In the genomic region with DNA sequence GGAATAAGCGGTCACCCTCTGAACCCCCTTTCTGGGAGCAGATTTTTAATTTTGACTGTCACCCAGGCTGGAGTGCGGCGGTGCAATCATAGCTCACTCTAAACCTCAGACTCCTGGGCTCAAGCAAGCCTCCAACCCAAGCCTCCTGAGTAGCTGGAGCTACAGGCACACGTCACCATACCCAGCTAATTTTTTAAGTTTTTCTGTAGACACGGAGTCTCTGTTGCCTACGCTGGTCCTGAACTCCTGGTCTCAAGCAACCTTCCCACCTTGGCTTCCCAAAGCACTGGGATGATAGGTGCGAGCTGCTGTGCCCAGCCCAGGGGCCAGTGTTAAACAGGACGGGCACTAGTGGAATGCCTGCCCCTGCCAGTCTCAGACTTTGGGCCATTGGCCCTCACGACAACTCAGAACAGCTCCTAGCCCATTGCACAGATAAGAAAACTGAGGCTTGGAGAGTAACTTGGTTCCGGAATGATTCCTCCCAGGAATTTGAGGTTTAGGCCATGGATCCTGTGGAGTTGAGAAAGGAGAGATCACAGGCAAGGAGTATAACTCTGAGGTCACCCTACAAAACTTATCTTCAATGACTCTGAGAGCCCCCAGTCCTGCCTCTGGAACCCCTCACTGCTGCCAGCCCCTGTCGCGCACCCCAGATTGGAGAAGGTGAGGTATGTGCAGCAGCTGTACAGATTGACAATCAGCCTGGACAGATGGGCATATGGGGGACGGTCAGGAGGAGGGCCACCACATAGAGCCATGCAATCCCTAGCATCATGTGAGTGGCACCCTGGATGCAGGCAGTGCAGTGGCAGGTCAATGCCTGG, we compare ENCODE assay signal across 19 cellular contexts.
DNase-seq lines count a peak whose midpoint lies in the region; ATAC-seq and TF ChIP-seq lines count a peak whose summit lies in the region.
"Had no signal": no experiment of that assay in that cellular context is flagged by ENCODE, and none has a peak within 500 bp of the region (broad histone marks: within the 10 kb centered on the region; RNA-seq: fewer than 3 reads in every experiment).

No MANE protein-coding gene starts in this region.

- DNase-seq in left cardiac atrium, result peak; percentile 4
- no peak for DNase-seq in right cardiac atrium
- peak; percentile 45 for DNase-seq in coronary artery (ENCODE audit: low spot score)
- DNase-seq in natural killer cell treated with Interleukin-12 subunit alpha and Interleukin-12 subunit beta and Interleukin-15 and Interleukin-18, amount 100 ng/mL, for 72 hours (ENCODE audit: low spot score), result peak; percentile 23
- peak; percentile 27 for DNase-seq in ureter (ENCODE audit: low spot score)
- DNase-seq: activated CD4-positive, alpha-beta T cell treated with anti-CD3 and anti-CD28 coated beads, Interleukin-2, amount 50 U/mL, for 1 hour; activated naive CD4-positive, alpha-beta T cell; NCI-H1105; NCI-H2081 treated with DMSO at 0.1 percent for 48 hours; NCI-H524 had no signal

- H3K27ac ChIP-seq in right cardiac atrium (ENCODE audit: low read length), result no peak overlapping the region
- H3K27ac ChIP-seq in coronary artery, result no peak overlapping the region
- H3K27ac ChIP-seq: ascending aorta, heart left ventricle, right atrium auricular region had no signal

- ATAC-seq in left cardiac atrium (no peak), right cardiac atrium (no peak), GM21786 (IDR thresholded peaks at IDR 0.05; ENCODE audit: unreplicated experiment) (no peak), GM21367 (IDR thresholded peaks at IDR 0.05; ENCODE audit: unreplicated experiment) (no peak), GM21619 (IDR thresholded peaks at IDR 0.05; ENCODE audit: unreplicated experiment) (no peak)
- no peak for ATAC-seq in natural killer cell treated with Interleukin-12 subunit alpha and Interleukin-12 subunit beta and Interleukin-15 and Interleukin-18, amount 100 ng/mL, for 72 hours
- ATAC-seq: GM12878; stimulated activated effector memory CD8-positive, alpha-beta T cell treated with anti-CD3 and anti-CD28 coated beads, Interleukin-12 subunit alpha, Interleukin-12 subunit beta, amount 100 ng/mL, for 72 hours had no signal

- H3K4me3 ChIP-seq in right cardiac atrium (ENCODE audit: low read length) (no peak overlapping the region), coronary artery (no peak overlapping the region)
- H3K4me3 ChIP-seq: ascending aorta, GM12878, heart left ventricle, right atrium auricular region had no signal

- peaks cover 28 to 31% of the 10 kb centered on the region in 2 donors for H3K27me3 Mint-ChIP-seq in natural killer cell treated with Interleukin-12 subunit alpha and Interleukin-12 subunit beta and Interleukin-15 and Interleukin-18, amount 100 ng/mL, for 72 hours

- no peaks in the 10 kb centered on the region for H3K9me3 Mint-ChIP-seq in natural killer cell treated with Interleukin-12 subunit alpha and Interleukin-12 subunit beta and Interleukin-15 and Interleukin-18, amount 100 ng/mL, for 72 hours
- H3K9me3 Mint-ChIP-seq: CD4-positive, alpha-beta T cell; stimulated activated effector memory CD8-positive, alpha-beta T cell treated with anti-CD3 and anti-CD28 coated beads, Interleukin-12 subunit alpha, Interleukin-12 subunit beta, amount 100 ng/mL, for 72 hours had no signal

- intact Hi-C loops in left cardiac atrium (cut with DNase I) (loop anchor here in 1 of 2 donors (2.0 kb wide), 1 partner anchor 77 kb away; no protein-coding TSS in a partner anchor), right cardiac atrium (cut with DNase I) (loop anchor here in 2 of 4 donors (2.0 to 10.0 kb wide), 2 partner anchors 77 to 89 kb away; a partner anchor contains a TSS)

- H3K27me3 ChIP-seq in right cardiac atrium (ENCODE audit: control insufficient read depth, insufficient read depth), result no peaks in the 10 kb centered on the region

- peaks cover 14 to 21% of the 10 kb centered on the region in 2 donors for H3K4me1 Mint-ChIP-seq in natural killer cell treated with Interleukin-12 subunit alpha and Interleukin-12 subunit beta and Interleukin-15 and Interleukin-18, amount 100 ng/mL, for 72 hours (ENCODE audit: low read depth in 2 of 2)

- H3K27ac Mint-ChIP-seq in natural killer cell treated with Interleukin-12 subunit alpha and Interleukin-12 subunit beta and Interleukin-15 and Interleukin-18, amount 100 ng/mL, for 72 hours, result no peak overlapping the region
- H3K27ac Mint-ChIP-seq: CD4-positive, alpha-beta T cell; stimulated activated effector memory CD8-positive, alpha-beta T cell treated with anti-CD3 and anti-CD28 coated beads, Interleukin-12 subunit alpha, Interleukin-12 subunit beta, amount 100 ng/mL, for 72 hours had no signal

- H3K36me3 Mint-ChIP-seq in natural killer cell treated with Interleukin-12 subunit alpha and Interleukin-12 subunit beta and Interleukin-15 and Interleukin-18, amount 100 ng/mL, for 72 hours, result no peaks in the 10 kb centered on the region
- H3K36me3 Mint-ChIP-seq: stimulated activated effector memory CD8-positive, alpha-beta T cell treated with anti-CD3 and anti-CD28 coated beads, Interleukin-12 subunit alpha, Interleukin-12 subunit beta, amount 100 ng/mL, for 72 hours had no signal

- TF ChIP-seq CTCF in coronary artery (IDR thresholded peaks at IDR 0.05), result no peak

- H3K4me1 ChIP-seq in right cardiac atrium (ENCODE audit: control insufficient read depth, insufficient read depth, low read length), result no peaks in the 10 kb centered on the region
- H3K4me1 ChIP-seq: ascending aorta had no signal

- no peak overlapping the region for H3K4me3 Mint-ChIP-seq in natural killer cell treated with Interleukin-12 subunit alpha and Interleukin-12 subunit beta and Interleukin-15 and Interleukin-18, amount 100 ng/mL, for 72 hours
- H3K4me3 Mint-ChIP-seq: CD4-positive, alpha-beta T cell; stimulated activated effector memory CD8-positive, alpha-beta T cell treated with anti-CD3 and anti-CD28 coated beads, Interleukin-12 subunit alpha, Interleukin-12 subunit beta, amount 100 ng/mL, for 72 hours had no signal

- 81% methylated on average over 13 of the region's 13 CpGs for WGBS in right cardiac atrium

- no peaks in the 10 kb centered on the region for H3K9me3 ChIP-seq in right cardiac atrium (ENCODE audit: control insufficient read depth, low read length)
- H3K9me3 ChIP-seq: ascending aorta, heart left ventricle, right atrium auricular region had no signal

Comparison
In these comparisons a context has a peak if more than half of its experiments do, and no peak if none do; other contexts are left out.
1. DNase-seq: peak in left cardiac atrium (single experiment), coronary artery (single experiment), natural killer cell treated with Interleukin-12 subunit alpha and Interleukin-12 subunit beta and Interleukin-15 and Interleukin-18, amount 100 ng/mL, for 72 hours (single experiment) and ureter (single experiment); none in right cardiac atrium (0 of 3).